In genomic region chr1:24136956-24137539, GRCh38 we compare ENCODE assay signal across 26 cellular contexts. TPM values are rescaled to one million over a fixed set of nuclear protein-coding genes. Genes with fewer than 3 reads are reported as not detected.
DNase-seq lines count a peak whose midpoint lies in the region; FAIRE-seq and TF ChIP-seq lines count a peak whose summit lies in the region.
"Had no signal": no experiment of that assay in that cellular context is flagged by ENCODE, and none has a peak within 500 bp of the region (broad histone marks: within the 10 kb centered on the region; RNA-seq: fewer than 3 reads in every experiment).

No MANE protein-coding gene starts in this region.

- H3K9me3 ChIP-seq in H1 (ENCODE audit: insufficient read depth in 2 of 2, low read depth in 1 of 2, low read length in 1 of 2) = no peaks in the 10 kb centered on the region
- H3K9me3 ChIP-seq in suprapubic skin = no peaks in the 10 kb centered on the region
- H3K9me3 ChIP-seq: A549, Caco-2, HAP-1, MG63, SJSA1 had no signal

- peaks cover 4% of the 10 kb centered on the region for H3K4me1 Mint-ChIP-seq in activated naive CD4-positive, alpha-beta T cell treated with anti-CD3 and anti-CD28 coated beads, Interleukin-2, amount 10 ng/mL, durations not matched to agents 7 days and 5 days
- peaks cover 18% of the 10 kb centered on the region for H3K4me1 Mint-ChIP-seq in progenitor cell of endocrine pancreas (ENCODE audit: low read depth)
- peaks cover 6% of the 10 kb centered on the region for H3K4me1 Mint-ChIP-seq in activated CD4-positive, alpha-beta T cell treated with anti-CD3 and anti-CD28 coated beads, Interleukin-2, amount 10 ng/mL, durations not matched to agents 7 days and 5 days
- H3K4me1 Mint-ChIP-seq: GM23338 had no signal

- no peak overlapping the region for H3K27ac Mint-ChIP-seq in activated naive CD4-positive, alpha-beta T cell treated with anti-CD3 and anti-CD28 coated beads, Interleukin-2, amount 10 ng/mL, durations not matched to agents 7 days and 5 days
- peak overlapping the region; percentile 45 for H3K27ac Mint-ChIP-seq in progenitor cell of endocrine pancreas
- no peak overlapping the region for H3K27ac Mint-ChIP-seq in activated CD4-positive, alpha-beta T cell treated with anti-CD3 and anti-CD28 coated beads, Interleukin-2, amount 10 ng/mL, durations not matched to agents 7 days and 5 days
- H3K27ac Mint-ChIP-seq: CD4-positive, alpha-beta T cell; GM23338 had no signal

- no peaks in the 10 kb centered on the region; a peak in 1 of 7 replicates for H3K27me3 ChIP-seq in H1 (replicated peaks in 1 of 4; ENCODE audit: control insufficient read depth in 3 of 4, extremely low read depth in 1 of 4, insufficient read depth in 3 of 4, low read length in 3 of 4)
- H3K27me3 ChIP-seq in suprapubic skin = no peaks in the 10 kb centered on the region
- H3K27me3 ChIP-seq: BLaER1 treated with 17β-estradiol and CSF1 and Interleukin-3, amounts not matched to agents 10 nM and 100 nM; MG63; SJSA1 had no signal

- H3K4me2 ChIP-seq in H1 (ENCODE audit: insufficient read depth in 1 of 2, low read depth in 2 of 2, low read length in 2 of 2) = no peak overlapping the region
- H3K4me2 ChIP-seq: A549, GM23338 had no signal

- H3K23me2 ChIP-seq in H1 (ENCODE audit: low read depth, low read length) = no peaks in the 10 kb centered on the region; the same call in 1 of the 2 replicates

- H3K36me3 ChIP-seq in H1 (ENCODE audit: control insufficient read depth in 2 of 4, insufficient read depth in 4 of 4, low read length in 3 of 4) = no peaks in the 10 kb centered on the region
- H3K36me3 ChIP-seq in suprapubic skin = peaks cover 17% of the 10 kb centered on the region
- H3K36me3 ChIP-seq: BLaER1 treated with 17β-estradiol and CSF1 and Interleukin-3, amounts not matched to agents 10 nM and 100 nM; HAP-1; MG63; SJSA1 had no signal

- no peak for TF ChIP-seq RAD21 in H1 (IDR thresholded peaks at IDR 0.05 in 1 of 2, conservative IDR thresholded peaks at IDR 0.05 in 1 of 2; ENCODE audit: low read depth in 2 of 2, low read length in 2 of 2)

- H3K79me1 ChIP-seq in H1 (ENCODE audit: low read depth, low read length) = no peaks in the 10 kb centered on the region

- no peaks in the 10 kb centered on the region for H3K36me3 Mint-ChIP-seq in activated naive CD4-positive, alpha-beta T cell treated with anti-CD3 and anti-CD28 coated beads, Interleukin-2, amount 10 ng/mL, durations not matched to agents 7 days and 5 days
- no peaks in the 10 kb centered on the region for H3K36me3 Mint-ChIP-seq in progenitor cell of endocrine pancreas (ENCODE audit: insufficient read depth)
- no peaks in the 10 kb centered on the region for H3K36me3 Mint-ChIP-seq in activated CD4-positive, alpha-beta T cell treated with anti-CD3 and anti-CD28 coated beads, Interleukin-2, amount 10 ng/mL, durations not matched to agents 7 days and 5 days (ENCODE audit: low read depth)

- peak overlapping the region; percentile 45; the same call in 1 of the 2 replicates for H4K8ac ChIP-seq in H1 (ENCODE audit: extremely low read depth, insufficient read depth, low read length)

- H3K4me1 ChIP-seq in H1 (replicated peaks in 1 of 4; ENCODE audit: control insufficient read depth in 3 of 4, insufficient read depth in 4 of 4, low read length in 3 of 4) (peaks cover 0 to 4% (median 0%) of the 10 kb centered on the region in 4 experiments; a peak in 3 of 7 replicates), suprapubic skin (peaks cover under 1% of the 10 kb centered on the region)
- H3K4me1 ChIP-seq: Caco-2, HAP-1 had no signal

- H2BK20ac ChIP-seq in H1 (ENCODE audit: low read length) = no peak overlapping the region

- H2AK5ac ChIP-seq in H1 (ENCODE audit: low read depth, low read length) = no peak overlapping the region

- FAIRE-seq in H1 (lab: Jason Lieb, UNC) = no peak
- FAIRE-seq: A549, G401.6 had no signal

- H3K79me2 ChIP-seq in H1 (ENCODE audit: control insufficient read depth in 1 of 2, insufficient read depth in 2 of 2, low read length in 2 of 2) = no peaks in the 10 kb centered on the region

- no peak overlapping the region for H3K14ac ChIP-seq in H1 (ENCODE audit: insufficient read length)

- H3K4me3 Mint-ChIP-seq in activated naive CD4-positive, alpha-beta T cell treated with anti-CD3 and anti-CD28 coated beads, Interleukin-2, amount 10 ng/mL, durations not matched to agents 7 days and 5 days = no peak overlapping the region
- peak overlapping the region; percentile 7 for H3K4me3 Mint-ChIP-seq in progenitor cell of endocrine pancreas (ENCODE audit: low read depth)
- H3K4me3 Mint-ChIP-seq in activated CD4-positive, alpha-beta T cell treated with anti-CD3 and anti-CD28 coated beads, Interleukin-2, amount 10 ng/mL, durations not matched to agents 7 days and 5 days = no peak overlapping the region
- H3K4me3 Mint-ChIP-seq: CD4-positive, alpha-beta T cell; GM23338 had no signal

- H3K9ac ChIP-seq in H1 (replicated peaks in 1 of 4; ENCODE audit: extremely low read depth in 1 of 4, low read depth in 3 of 4, low read length in 3 of 4) = no peak overlapping the region
- H3K9ac ChIP-seq: BLaER1 treated with 17β-estradiol and CSF1 and Interleukin-3, amounts not matched to agents 10 nM and 100 nM had no signal

- H4K5ac ChIP-seq in H1 (ENCODE audit: insufficient read length, low read depth, low read length) = no peak overlapping the region

- TF ChIP-seq CTCF in H1 (IDR thresholded peaks at IDR 0.05; ENCODE audit: control extremely low read depth in 1 of 3, insufficient read depth in 1 of 3, low read depth in 1 of 3, low read length in 3 of 3) = no peak
- TF ChIP-seq CTCF in progenitor cell of endocrine pancreas (IDR thresholded peaks at IDR 0.05; ENCODE audit: unreplicated experiment) = no peak
- TF ChIP-seq CTCF in suprapubic skin (IDR thresholded peaks at IDR 0.05) = no peak

- H2AFZ ChIP-seq in H1 (ENCODE audit: low read length) = no peak overlapping the region
- H2AFZ ChIP-seq: GM23338 had no signal

- TF ChIP-seq POLR2A in H1 (IDR thresholded peaks at IDR 0.05; ENCODE audit: control extremely low read depth in 1 of 2, low read depth in 2 of 2, low read length in 2 of 2) (no peak), suprapubic skin (IDR thresholded peaks at IDR 0.05) (no peak)

- H2BK12ac ChIP-seq in H1 (ENCODE audit: low read depth, low read length) = no peak overlapping the region

- H3K4me3 ChIP-seq in H1 (ENCODE audit: extremely low read depth in 1 of 4, insufficient read depth in 2 of 4, low read depth in 3 of 4, low read length in 4 of 4) = no peak overlapping the region
- no peak overlapping the region for H3K4me3 ChIP-seq in suprapubic skin
- H3K4me3 ChIP-seq: A549; BLaER1 treated with 17β-estradiol and CSF1 and Interleukin-3, amounts not matched to agents 10 nM and 100 nM; GM23338; HAP-1; MG63; SJSA1 had no signal

- H2BK5ac ChIP-seq in H1 (ENCODE audit: low read depth, low read length) = no peak overlapping the region

- no peaks in the 10 kb centered on the region for H4K20me1 ChIP-seq in H1 (replicated peaks in 1 of 2; ENCODE audit: control insufficient read depth in 1 of 2, insufficient read depth in 2 of 2, low read length in 2 of 2)
- H4K20me1 ChIP-seq: BLaER1 treated with 17β-estradiol and CSF1 and Interleukin-3, amounts not matched to agents 10 nM and 100 nM had no signal

- no peak overlapping the region for H2BK120ac ChIP-seq in H1 (replicated peaks; ENCODE audit: low read depth, low read length)

- no peak overlapping the region for H3K18ac ChIP-seq in H1 (ENCODE audit: extremely low read depth, low read length)

- WGBS in H1 (ENCODE audit: extremely low coverage in 1 of 2, insufficient coverage in 1 of 2, insufficient read length in 1 of 2, insufficient replicate concordance in 2 of 2, low coverage in 1 of 2, low lambda C conversion rate in 2 of 2, missing lambda C conversion rate in 1 of 2), 2 experiments = 90% methylated on average over 14 of the region's 15 CpGs; no CpG with 5 or more reads in 1 of the 2 experiments
- WGBS in suprapubic skin = 90% methylated on average over 15 of the region's 15 CpGs

- no peak overlapping the region for H4K91ac ChIP-seq in H1 (replicated peaks; ENCODE audit: insufficient read length, low read length)

- no peak overlapping the region for H2BK15ac ChIP-seq in H1 (ENCODE audit: low read length)

- H3K56ac ChIP-seq in H1 (replicated peaks; ENCODE audit: insufficient read length, low read depth, low read length) = no peak overlapping the region

- POLR2A ChIA-PET in H1 (lab: Charles Lee; ENCODE audit: partially characterized antibody) = interaction anchor here (0.9 to 4.9 kb wide), 3 partner anchors 14 to 17 kb away, joined by 3 to 24 read pairs (median 3); no protein-coding TSS in a partner anchor
- POLR2A ChIA-PET in activated CD4-positive, alpha-beta T cell treated with anti-CD3 and anti-CD28 coated beads, Interleukin-2, amount 10 ng/mL, durations not matched to agents 7 days and 5 days (lab: Charles Lee) = no interaction called here

- H3K9me3 Mint-ChIP-seq in activated naive CD4-positive, alpha-beta T cell treated with anti-CD3 and anti-CD28 coated beads, Interleukin-2, amount 10 ng/mL, durations not matched to agents 7 days and 5 days = peaks cover 2% of the 10 kb centered on the region
- H3K9me3 Mint-ChIP-seq in progenitor cell of endocrine pancreas (ENCODE audit: low read depth) = no peaks in the 10 kb centered on the region
- H3K9me3 Mint-ChIP-seq in activated CD4-positive, alpha-beta T cell treated with anti-CD3 and anti-CD28 coated beads, Interleukin-2, amount 10 ng/mL, durations not matched to agents 7 days and 5 days = peaks cover 2% of the 10 kb centered on the region
- H3K9me3 Mint-ChIP-seq: CD4-positive, alpha-beta T cell; GM23338 had no signal

- no peak overlapping the region for H3K23ac ChIP-seq in H1 (ENCODE audit: insufficient read length)

- H3K27ac ChIP-seq in H1 (ENCODE audit: low read depth, low read length) = no peak overlapping the region
- H3K27ac ChIP-seq in suprapubic skin = no peak overlapping the region
- H3K27ac ChIP-seq: A549; BLaER1 treated with 17β-estradiol and CSF1 and Interleukin-3, amounts not matched to agents 10 nM and 100 nM; SJSA1 had no signal

- peak; percentile 8 for DNase-seq in activated naive CD4-positive, alpha-beta T cell treated with anti-CD3 and anti-CD28 coated beads, Interleukin-2, amount 10 ng/mL, durations not matched to agents 7 days and 5 days
- DNase-seq in activated naive CD4-positive, alpha-beta T cell treated with Interleukin-2 at 50 U/mL for 16 hours = no peak
- no peak for DNase-seq in H1 (ENCODE audit: low read depth in 1 of 2, low spot score in 2 of 2)
- DNase-seq in progenitor cell of endocrine pancreas (ENCODE audit: low spot score, unreplicated experiment) = no peak
- no peak for DNase-seq in activated CD4-positive, alpha-beta T cell treated with anti-CD3 and anti-CD28 coated beads, Interleukin-2, amount 10 ng/mL, durations not matched to agents 7 days and 5 days
- no peak for DNase-seq in suprapubic skin (ENCODE audit: low spot score in 2 of 2)
- no peak for DNase-seq in COR-L47 (lab: John Stamatoyannopoulos, UW)
- DNase-seq: AML-193; CD4-positive, alpha-beta T cell; KG1; MG63; NCI-H1105 treated with DMSO at 0.1 percent for 48 hours; NCI-H1694; NCI-H2029 treated with DMSO at 0.1 percent for 48 hours; NCI-H2171 treated with DMSO at 0.1 percent for 48 hours; NCI-H446; NCI-H524 treated with DMSO at 0.1 percent for 48 hours; Right ventricle myocardium superior; RPMI8226 had no signal

- CTCF ChIA-PET in activated naive CD4-positive, alpha-beta T cell treated with anti-CD3 and anti-CD28 coated beads, Interleukin-2, amount 10 ng/mL, durations not matched to agents 7 days and 5 days (lab: Charles Lee) = no interaction called here
- CTCF ChIA-PET in H1 (lab: Charles Lee; ENCODE audit: partially characterized antibody) = interaction anchor here (0.6 to 1.4 kb wide), 8 partner anchors 13 to 254 kb away, joined by 3 to 8 read pairs (median 3); no protein-coding TSS in a partner anchor
- CTCF ChIA-PET in activated CD4-positive, alpha-beta T cell treated with anti-CD3 and anti-CD28 coated beads, Interleukin-2, amount 10 ng/mL, durations not matched to agents 7 days and 5 days (lab: Charles Lee) = interaction anchor here (4.6 kb wide), 1 partner anchor 13 kb away, joined by 29 read pairs; no protein-coding TSS in a partner anchor

- peaks cover 32% of the 10 kb centered on the region for H3K27me3 Mint-ChIP-seq in activated naive CD4-positive, alpha-beta T cell treated with anti-CD3 and anti-CD28 coated beads, Interleukin-2, amount 10 ng/mL, durations not matched to agents 7 days and 5 days
- H3K27me3 Mint-ChIP-seq in progenitor cell of endocrine pancreas = no peaks in the 10 kb centered on the region
- H3K27me3 Mint-ChIP-seq in activated CD4-positive, alpha-beta T cell treated with anti-CD3 and anti-CD28 coated beads, Interleukin-2, amount 10 ng/mL, durations not matched to agents 7 days and 5 days = peaks cover 11% of the 10 kb centered on the region

- H3K4ac ChIP-seq in H1 (replicated peaks; ENCODE audit: insufficient read length, low read depth, low read length) = no peak overlapping the region

- no peak for TF ChIP-seq EP300 in H1 (IDR thresholded peaks at IDR 0.05; ENCODE audit: borderline replicate concordance in 1 of 2, low read depth in 2 of 2, low read length in 2 of 2)
- TF ChIP-seq EP300 in suprapubic skin (IDR thresholded peaks at IDR 0.05) = no peak

RNA-seq across cellular contexts. Expression of gene IL22RA1, which starts 5.9 kb away (rescaled TPM):
- 0.17 and 0.21 TPM in 2 replicates for total RNA-seq in H1 (2021; fragmentation: NEBNext Ultra II Directional; extraction: Animal tissue kit (Norgen Biotek cat#: 25700))
- 0.32 and 0.44 TPM in 2 replicates for polyA plus RNA-seq in H1 (2011; rRNA removed)
- 0.41 TPM for polyA plus RNA-seq in H1 (2011; cell fraction: cytosol; rRNA removed)
- polyA plus RNA-seq in H1 (2011; cell fraction: nucleus; rRNA removed) = 0.68 TPM
- polyA plus RNA-seq in H1 (2012, experiment 1 of 2) = 0.27 to 0.57 TPM (median 0.38 TPM) in 4 replicates
- 0.24 TPM for polyA plus RNA-seq in H1 (2012, experiment 2 of 2)
- 0.18 TPM for polyA plus RNA-seq in H1 (2013, experiment 1 of 2)
- 0.22 TPM for polyA plus RNA-seq in H1 (2013, experiment 2 of 2)
- polyA minus RNA-seq in H1 (2011; rRNA and poly(A)+ RNA removed) = 0.17 and 0.47 TPM in 2 replicates
- not detected for polyA minus RNA-seq in H1 (2011; cell fraction: cytosol; rRNA and poly(A)+ RNA removed)
- polyA minus RNA-seq in H1 (2011; cell fraction: nucleus; rRNA and poly(A)+ RNA removed) = 0.40 TPM
- total RNA-seq in progenitor cell of endocrine pancreas (0.13 and 0.26 TPM in 2 replicates), suprapubic skin (10 to 100 TPM; 16.6 to 36.4 (median 27.8) TPM)
- total RNA-seq in activated CD4-positive, alpha-beta T cell treated with anti-CD3 and anti-CD28 coated beads, Interleukin-2, amount 10 ng/mL, durations not matched to agents 7 days and 5 days = not detected
- total RNA-seq: CD4-positive, alpha-beta T cell had no signal

RNA-seq across cellular contexts. Expression of gene MYOM3, which starts 25.1 kb away (rescaled TPM):
- total RNA-seq in H1 (2021; fragmentation: NEBNext Ultra II Directional; extraction: Animal tissue kit (Norgen Biotek cat#: 25700)) = 0.09 and 0.36 TPM in 2 replicates
- 0.05 and 0.08 TPM in 2 replicates for polyA plus RNA-seq in H1 (2011; rRNA removed)
- 0.04 TPM for polyA plus RNA-seq in H1 (2011; cell fraction: cytosol; rRNA removed)
- polyA plus RNA-seq in H1 (2011; cell fraction: nucleus; rRNA removed) = 0.04 TPM
- 0.09 to 0.28 TPM (median 0.14 TPM) in 4 replicates for polyA plus RNA-seq in H1 (2012, experiment 1 of 2)
- polyA plus RNA-seq in H1 (2012, experiment 2 of 2) = 0.04 TPM
- 0.06 TPM for polyA plus RNA-seq in H1 (2013, experiment 1 of 2)
- polyA plus RNA-seq in H1 (2013, experiment 2 of 2) = 0.06 TPM
- polyA minus RNA-seq in H1 (2011; rRNA and poly(A)+ RNA removed) = 0.12 and 0.19 TPM in 2 replicates
- polyA minus RNA-seq in H1 (2011; cell fraction: cytosol; rRNA and poly(A)+ RNA removed) = not detected
- polyA minus RNA-seq in H1 (2011; cell fraction: nucleus; rRNA and poly(A)+ RNA removed) = 0.20 TPM
- 0.62 and 0.84 TPM in 2 replicates for total RNA-seq in progenitor cell of endocrine pancreas
- total RNA-seq in activated CD4-positive, alpha-beta T cell treated with anti-CD3 and anti-CD28 coated beads, Interleukin-2, amount 10 ng/mL, durations not matched to agents 7 days and 5 days = not detected
- 1 to 10 TPM; 1.5 to 2.3 (median 2.1) TPM for total RNA-seq in suprapubic skin
- total RNA-seq: Caco-2; CD4-positive, alpha-beta T cell; GM23338 had no signal
- polyA plus RNA-seq: GM23338 had no signal

RNA-seq across cellular contexts. Expression of gene IFNLR1, which starts 50.0 kb away (rescaled TPM):
- total RNA-seq in H1 (2021; fragmentation: NEBNext Ultra II Directional; extraction: Animal tissue kit (Norgen Biotek cat#: 25700)) = 9.2 and 10.1 TPM in 2 replicates
- 6.8 and 11.4 TPM in 2 replicates for polyA plus RNA-seq in H1 (2011; rRNA removed)
- 7.7 TPM for polyA plus RNA-seq in H1 (2011; cell fraction: cytosol; rRNA removed)
- 7.6 TPM for polyA plus RNA-seq in H1 (2011; cell fraction: nucleus; rRNA removed)
- polyA plus RNA-seq in H1 (2012, experiment 1 of 2) = 9.2 to 10.8 TPM (median 9.7 TPM) in 4 replicates
- polyA plus RNA-seq in H1 (2012, experiment 2 of 2) = 10.1 TPM
- 10.4 TPM for polyA plus RNA-seq in H1 (2013, experiment 1 of 2)
- 10.1 TPM for polyA plus RNA-seq in H1 (2013, experiment 2 of 2)
- 6.6 and 11.6 TPM in 2 replicates for polyA minus RNA-seq in H1 (2011; rRNA and poly(A)+ RNA removed)
- 3.9 TPM for polyA minus RNA-seq in H1 (2011; cell fraction: cytosol; rRNA and poly(A)+ RNA removed)
- polyA minus RNA-seq in H1 (2011; cell fraction: nucleus; rRNA and poly(A)+ RNA removed) = 7.0 TPM
- total RNA-seq in progenitor cell of endocrine pancreas = 19.6 and 21.2 TPM in 2 replicates
- total RNA-seq in activated CD4-positive, alpha-beta T cell treated with anti-CD3 and anti-CD28 coated beads, Interleukin-2, amount 10 ng/mL, durations not matched to agents 7 days and 5 days = 1 to 10 TPM; 3.2 to 3.4 TPM
- total RNA-seq in suprapubic skin = 10 to 100 TPM; 11.7 to 16.1 (median 14.0) TPM
- total RNA-seq: SJSA1 had no signal

Comparison
In these comparisons a context has a peak if more than half of its experiments do, and no peak if none do; other contexts are left out.
1. RNA of gene IL22RA1, which starts 5.9 kb away (total RNA-seq): 16.6 to 36.4 TPM in suprapubic skin; 0.13 to 0.26 TPM in progenitor cell of endocrine pancreas, 0.17 to 0.21 TPM in H1 and not detected in activated CD4-positive, alpha-beta T cell treated with anti-CD3 and anti-CD28 coated beads, Interleukin-2, amount 10 ng/mL, durations not matched to agents 7 days and 5 days; every median in the first group is over 10 times any median in the second.